ENCODE assay signal across 8 cellular contexts in genomic region chr7:155002411-155003214, GRCh38. TPM values are rescaled to one million over a fixed set of nuclear protein-coding genes. Genes with fewer than 3 reads are reported as not detected.
DNase-seq lines count a peak whose midpoint lies in the region; ATAC-seq and TF ChIP-seq lines count a peak whose summit lies in the region.

Gene PAXIP1, minus strand, starts transcription at chr7:155003124. Its CDS starts 195 bp downstream, at chr7:155002929.

- H3K4me1 ChIP-seq in SJSA1 (replicated peaks): peaks cover 12% of the 10 kb centered on the region

- no peaks in the 10 kb centered on the region for H3K27me3 ChIP-seq in SJSA1 (replicated peaks)

- peak within 1 kb of the TSS; percentile 82 for H3K4me3 ChIP-seq in SJSA1
- H3K4me3 ChIP-seq in retinal pigment epithelial cell (ENCODE audit: low read length): peak within 1 kb of the TSS; percentile 78

- WGBS in adipose tissue, 3 donors: 0 to 1% (median 0%) methylated on average over 39 to 127 of the region's 128 CpGs

- H3K9me3 ChIP-seq in SJSA1 (replicated peaks): no peaks in the 10 kb centered on the region

- DNase-seq in DMS53 (lab: John Stamatoyannopoulos, UW) (peak; percentile 89), SJSA1 (ENCODE audit: low read depth in 1 of 2, low spot score in 2 of 2) (peak; percentile 49 to 86), hepatic stellate cell (ENCODE audit: low spot score) (peak; percentile 56), retinal pigment epithelial cell (ENCODE audit: low read depth) (no peak), NCI-H446 treated with DMSO at 0.1 percent for 48 hours (lab: John Stamatoyannopoulos, UW) (no peak)

- peak within 1 kb of the TSS; percentile 100 for H3K27ac ChIP-seq in SJSA1
- H3K27ac ChIP-seq in adipose tissue (ENCODE audit: low read depth, low read length): peak within 1 kb of the TSS; percentile 68

- TF ChIP-seq CTCF in retinal pigment epithelial cell (conservative IDR thresholded peaks at IDR 0.05; ENCODE audit: low read depth, low read length): no peak

- H3K36me3 ChIP-seq in SJSA1: peaks cover 23% of the 10 kb centered on the region

- ATAC-seq in GM19397 (IDR thresholded peaks at IDR 0.05; ENCODE audit: unreplicated experiment): peak; percentile 71
- peak; percentile 36 for ATAC-seq in HG03469 (IDR thresholded peaks at IDR 0.05; ENCODE audit: unreplicated experiment)

RNA-seq across cellular contexts. Expression of gene PAXIP1, which starts in this region (rescaled TPM):
- 9.9 and 12.7 TPM in 2 replicates for total RNA-seq in SJSA1 (2014; rRNA removed; shearing (Covaris generic))
- 1 to 10 TPM; 2.7 to 8.3 (median 5.5) TPM for polyA plus RNA-seq in adipose tissue

Comparison
In these comparisons a context has a peak if more than half of its experiments do, and no peak if none do; other contexts are left out.
1. DNase-seq: peak in DMS53 (single experiment), SJSA1 (2 of 2) and hepatic stellate cell (single experiment); none in retinal pigment epithelial cell (single experiment) and NCI-H446 treated with DMSO at 0.1 percent for 48 hours (single experiment).